ENCODE assay signal across 1 cellular context in the genomic region with DNA sequence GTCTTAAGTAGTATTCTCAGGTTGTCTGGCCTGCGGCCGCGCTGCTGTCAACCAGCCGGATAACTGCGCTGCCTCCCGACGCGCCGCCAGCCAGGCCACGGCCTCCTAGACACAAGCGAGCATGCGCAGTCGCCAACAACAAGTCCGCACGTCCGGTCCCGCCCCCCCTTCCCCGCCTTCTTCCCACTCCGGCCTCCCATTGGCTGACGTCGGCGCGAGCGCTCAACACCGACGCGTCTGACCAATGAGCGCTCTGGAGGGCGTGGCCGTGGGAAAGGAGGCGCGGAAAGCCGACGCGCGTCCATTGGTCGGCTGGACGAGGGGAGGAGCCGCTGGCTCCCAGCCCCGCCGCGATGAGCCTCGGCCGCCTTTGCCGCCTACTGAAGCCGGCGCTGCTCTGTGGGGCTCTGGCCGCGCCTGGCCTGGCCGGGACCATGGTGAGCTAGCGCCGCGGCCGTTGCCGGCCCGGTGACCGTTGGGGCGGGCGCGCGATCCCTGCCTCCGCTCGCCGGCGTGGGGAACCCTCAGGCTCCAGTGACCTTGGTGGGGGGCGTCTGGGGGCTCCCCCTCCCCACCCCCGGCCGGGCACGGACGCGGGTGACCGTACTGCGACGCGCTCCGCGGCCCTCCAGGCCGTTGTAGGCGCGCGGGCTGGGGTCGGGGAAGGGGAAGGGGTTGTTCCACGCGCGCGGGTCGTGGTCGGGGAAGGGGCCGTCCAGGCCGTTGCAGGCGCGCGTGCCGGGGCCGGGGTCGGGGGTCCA.
TF ChIP-seq lines count a peak whose summit lies in the region.

A gene with protein sequence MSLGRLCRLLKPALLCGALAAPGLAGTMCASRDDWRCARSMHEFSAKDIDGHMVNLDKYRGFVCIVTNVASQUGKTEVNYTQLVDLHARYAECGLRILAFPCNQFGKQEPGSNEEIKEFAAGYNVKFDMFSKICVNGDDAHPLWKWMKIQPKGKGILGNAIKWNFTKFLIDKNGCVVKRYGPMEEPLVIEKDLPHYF (plus strand): TSS at position 304 of the 761 bp plus-strand sequence. CDS start 50 bp downstream, at position 354.

TF ChIP-seq in K562, 482 proteins besides CTCF, POLR2A, EP300 and RAD21 (continued from another document and continues in another):
- TF ChIP-seq NCOA2 (IDR thresholded peaks at IDR 0.05; ENCODE audit: partially characterized antibody in 2 of 2), result no peak
- TF ChIP-seq ZNF282 (CRISPR knock-in tag; IDR thresholded peaks at IDR 0.05), result 0 out of 2 replicates have a peak, but pooled peaks have one; percentile 32
- TF ChIP-seq, protein P1, sequence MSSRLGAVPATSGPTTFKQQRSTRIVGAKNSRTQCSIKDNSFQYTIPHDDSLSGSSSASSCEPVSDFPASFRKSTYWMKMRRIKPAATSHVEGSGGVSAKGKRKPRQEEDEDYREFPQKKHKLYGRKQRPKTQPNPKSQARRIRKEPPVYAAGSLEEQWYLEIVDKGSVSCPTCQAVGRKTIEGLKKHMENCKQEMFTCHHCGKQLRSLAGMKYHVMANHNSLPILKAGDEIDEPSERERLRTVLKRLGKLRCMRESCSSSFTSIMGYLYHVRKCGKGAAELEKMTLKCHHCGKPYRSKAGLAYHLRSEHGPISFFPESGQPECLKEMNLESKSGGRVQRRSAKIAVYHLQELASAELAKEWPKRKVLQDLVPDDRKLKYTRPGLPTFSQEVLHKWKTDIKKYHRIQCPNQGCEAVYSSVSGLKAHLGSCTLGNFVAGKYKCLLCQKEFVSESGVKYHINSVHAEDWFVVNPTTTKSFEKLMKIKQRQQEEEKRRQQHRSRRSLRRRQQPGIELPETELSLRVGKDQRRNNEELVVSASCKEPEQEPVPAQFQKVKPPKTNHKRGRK (tag; IDR thresholded peaks at IDR 0.05), result no peak
- TF ChIP-seq ZNF12 (CRISPR knock-in tag; IDR thresholded peaks at IDR 0.05), result no peak
- TF ChIP-seq, protein P2, sequence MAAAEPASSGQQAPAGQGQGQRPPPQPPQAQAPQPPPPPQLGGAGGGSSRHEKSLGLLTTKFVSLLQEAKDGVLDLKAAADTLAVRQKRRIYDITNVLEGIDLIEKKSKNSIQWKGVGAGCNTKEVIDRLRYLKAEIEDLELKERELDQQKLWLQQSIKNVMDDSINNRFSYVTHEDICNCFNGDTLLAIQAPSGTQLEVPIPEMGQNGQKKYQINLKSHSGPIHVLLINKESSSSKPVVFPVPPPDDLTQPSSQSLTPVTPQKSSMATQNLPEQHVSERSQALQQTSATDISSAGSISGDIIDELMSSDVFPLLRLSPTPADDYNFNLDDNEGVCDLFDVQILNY (CRISPR knock-in tag; IDR thresholded peaks at IDR 0.05), result no peak
- no peak for TF ChIP-seq PPARD (CRISPR knock-in tag; IDR thresholded peaks at IDR 0.05)
- no peak for TF ChIP-seq ILK (tag; IDR thresholded peaks at IDR 0.05; ENCODE audit: borderline replicate concordance, low read depth)
- TF ChIP-seq MAFG (tag; conservative IDR thresholded peaks at IDR 0.05), result no peak
- TF ChIP-seq ZNF263 (CRISPR knock-in tag; IDR thresholded peaks at IDR 0.05; ENCODE audit: borderline replicate concordance), result no peak
- no peak for TF ChIP-seq ZNF24 (IDR thresholded peaks at IDR 0.05)
- TF ChIP-seq, protein P3, sequence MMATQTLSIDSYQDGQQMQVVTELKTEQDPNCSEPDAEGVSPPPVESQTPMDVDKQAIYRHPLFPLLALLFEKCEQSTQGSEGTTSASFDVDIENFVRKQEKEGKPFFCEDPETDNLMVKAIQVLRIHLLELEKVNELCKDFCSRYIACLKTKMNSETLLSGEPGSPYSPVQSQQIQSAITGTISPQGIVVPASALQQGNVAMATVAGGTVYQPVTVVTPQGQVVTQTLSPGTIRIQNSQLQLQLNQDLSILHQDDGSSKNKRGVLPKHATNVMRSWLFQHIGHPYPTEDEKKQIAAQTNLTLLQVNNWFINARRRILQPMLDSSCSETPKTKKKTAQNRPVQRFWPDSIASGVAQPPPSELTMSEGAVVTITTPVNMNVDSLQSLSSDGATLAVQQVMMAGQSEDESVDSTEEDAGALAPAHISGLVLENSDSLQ (IDR thresholded peaks at IDR 0.05), result peak; percentile 76
- no peak for TF ChIP-seq EGR1 (conservative IDR thresholded peaks at IDR 0.05)
- peak; percentile 98 for TF ChIP-seq SP1 (CRISPR knock-in tag; IDR thresholded peaks at IDR 0.05)
- TF ChIP-seq, protein P4, sequence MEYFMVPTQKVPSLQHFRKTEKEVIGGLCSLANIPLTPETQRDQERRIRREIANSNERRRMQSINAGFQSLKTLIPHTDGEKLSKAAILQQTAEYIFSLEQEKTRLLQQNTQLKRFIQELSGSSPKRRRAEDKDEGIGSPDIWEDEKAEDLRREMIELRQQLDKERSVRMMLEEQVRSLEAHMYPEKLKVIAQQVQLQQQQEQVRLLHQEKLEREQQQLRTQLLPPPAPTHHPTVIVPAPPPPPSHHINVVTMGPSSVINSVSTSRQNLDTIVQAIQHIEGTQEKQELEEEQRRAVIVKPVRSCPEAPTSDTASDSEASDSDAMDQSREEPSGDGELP (CRISPR knock-in tag; IDR thresholded peaks at IDR 0.05; ENCODE audit: borderline replicate concordance), result peak; percentile 65; the same call in 1 of the 2 replicates
- TF ChIP-seq, protein P5, sequence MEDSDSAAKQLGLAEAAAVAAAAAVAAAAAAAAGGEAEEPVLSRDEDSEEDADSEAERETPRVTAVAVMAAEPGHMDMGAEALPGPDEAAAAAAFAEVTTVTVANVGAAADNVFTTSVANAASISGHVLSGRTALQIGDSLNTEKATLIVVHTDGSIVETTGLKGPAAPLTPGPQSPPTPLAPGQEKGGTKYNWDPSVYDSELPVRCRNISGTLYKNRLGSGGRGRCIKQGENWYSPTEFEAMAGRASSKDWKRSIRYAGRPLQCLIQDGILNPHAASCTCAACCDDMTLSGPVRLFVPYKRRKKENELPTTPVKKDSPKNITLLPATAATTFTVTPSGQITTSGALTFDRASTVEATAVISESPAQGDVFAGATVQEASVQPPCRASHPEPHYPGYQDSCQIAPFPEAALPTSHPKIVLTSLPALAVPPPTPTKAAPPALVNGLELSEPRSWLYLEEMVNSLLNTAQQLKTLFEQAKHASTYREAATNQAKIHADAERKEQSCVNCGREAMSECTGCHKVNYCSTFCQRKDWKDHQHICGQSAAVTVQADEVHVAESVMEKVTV (CRISPR knock-in tag; IDR thresholded peaks at IDR 0.05), result no peak
- peak; percentile 52; the same call in 1 of the 2 replicates for TF ChIP-seq GABPB1 (CRISPR knock-in tag; IDR thresholded peaks at IDR 0.05)
- TF ChIP-seq BRD4 (IDR thresholded peaks at IDR 0.05), result no peak
- TF ChIP-seq, protein P6, sequence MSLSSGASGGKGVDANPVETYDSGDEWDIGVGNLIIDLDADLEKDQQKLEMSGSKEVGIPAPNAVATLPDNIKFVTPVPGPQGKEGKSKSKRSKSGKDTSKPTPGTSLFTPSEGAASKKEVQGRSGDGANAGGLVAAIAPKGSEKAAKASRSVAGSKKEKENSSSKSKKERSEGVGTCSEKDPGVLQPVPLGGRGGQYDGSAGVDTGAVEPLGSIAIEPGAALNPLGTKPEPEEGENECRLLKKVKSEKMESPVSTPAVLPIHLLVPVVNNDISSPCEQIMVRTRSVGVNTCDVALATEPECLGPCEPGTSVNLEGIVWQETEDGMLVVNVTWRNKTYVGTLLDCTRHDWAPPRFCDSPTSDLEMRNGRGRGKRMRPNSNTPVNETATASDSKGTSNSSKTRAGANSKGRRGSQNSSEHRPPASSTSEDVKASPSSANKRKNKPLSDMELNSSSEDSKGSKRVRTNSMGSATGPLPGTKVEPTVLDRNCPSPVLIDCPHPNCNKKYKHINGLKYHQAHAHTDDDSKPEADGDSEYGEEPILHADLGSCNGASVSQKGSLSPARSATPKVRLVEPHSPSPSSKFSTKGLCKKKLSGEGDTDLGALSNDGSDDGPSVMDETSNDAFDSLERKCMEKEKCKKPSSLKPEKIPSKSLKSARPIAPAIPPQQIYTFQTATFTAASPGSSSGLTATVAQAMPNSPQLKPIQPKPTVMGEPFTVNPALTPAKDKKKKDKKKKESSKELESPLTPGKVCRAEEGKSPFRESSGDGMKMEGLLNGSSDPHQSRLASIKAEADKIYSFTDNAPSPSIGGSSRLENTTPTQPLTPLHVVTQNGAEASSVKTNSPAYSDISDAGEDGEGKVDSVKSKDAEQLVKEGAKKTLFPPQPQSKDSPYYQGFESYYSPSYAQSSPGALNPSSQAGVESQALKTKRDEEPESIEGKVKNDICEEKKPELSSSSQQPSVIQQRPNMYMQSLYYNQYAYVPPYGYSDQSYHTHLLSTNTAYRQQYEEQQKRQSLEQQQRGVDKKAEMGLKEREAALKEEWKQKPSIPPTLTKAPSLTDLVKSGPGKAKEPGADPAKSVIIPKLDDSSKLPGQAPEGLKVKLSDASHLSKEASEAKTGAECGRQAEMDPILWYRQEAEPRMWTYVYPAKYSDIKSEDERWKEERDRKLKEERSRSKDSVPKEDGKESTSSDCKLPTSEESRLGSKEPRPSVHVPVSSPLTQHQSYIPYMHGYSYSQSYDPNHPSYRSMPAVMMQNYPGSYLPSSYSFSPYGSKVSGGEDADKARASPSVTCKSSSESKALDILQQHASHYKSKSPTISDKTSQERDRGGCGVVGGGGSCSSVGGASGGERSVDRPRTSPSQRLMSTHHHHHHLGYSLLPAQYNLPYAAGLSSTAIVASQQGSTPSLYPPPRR (CRISPR knock-in tag; IDR thresholded peaks at IDR 0.05; ENCODE audit: borderline replicate concordance), result peak; percentile 50; the same call in 1 of the 2 replicates
- no peak for TF ChIP-seq XRCC3 (IDR thresholded peaks at IDR 0.05)
- TF ChIP-seq RBFOX2 (IDR thresholded peaks at IDR 0.05; ENCODE audit: low read depth, low read length), result peak; percentile 99
- TF ChIP-seq SMAD1 (IDR thresholded peaks at IDR 0.05; ENCODE audit: low read depth, low read length, partially characterized antibody), result no peak
- no peak for TF ChIP-seq ZNF696 (CRISPR knock-in tag; conservative IDR thresholded peaks at IDR 0.05)
- no peak for TF ChIP-seq FOXK1 (CRISPR knock-in tag; IDR thresholded peaks at IDR 0.05; ENCODE audit: borderline replicate concordance)
- TF ChIP-seq, protein P7, sequence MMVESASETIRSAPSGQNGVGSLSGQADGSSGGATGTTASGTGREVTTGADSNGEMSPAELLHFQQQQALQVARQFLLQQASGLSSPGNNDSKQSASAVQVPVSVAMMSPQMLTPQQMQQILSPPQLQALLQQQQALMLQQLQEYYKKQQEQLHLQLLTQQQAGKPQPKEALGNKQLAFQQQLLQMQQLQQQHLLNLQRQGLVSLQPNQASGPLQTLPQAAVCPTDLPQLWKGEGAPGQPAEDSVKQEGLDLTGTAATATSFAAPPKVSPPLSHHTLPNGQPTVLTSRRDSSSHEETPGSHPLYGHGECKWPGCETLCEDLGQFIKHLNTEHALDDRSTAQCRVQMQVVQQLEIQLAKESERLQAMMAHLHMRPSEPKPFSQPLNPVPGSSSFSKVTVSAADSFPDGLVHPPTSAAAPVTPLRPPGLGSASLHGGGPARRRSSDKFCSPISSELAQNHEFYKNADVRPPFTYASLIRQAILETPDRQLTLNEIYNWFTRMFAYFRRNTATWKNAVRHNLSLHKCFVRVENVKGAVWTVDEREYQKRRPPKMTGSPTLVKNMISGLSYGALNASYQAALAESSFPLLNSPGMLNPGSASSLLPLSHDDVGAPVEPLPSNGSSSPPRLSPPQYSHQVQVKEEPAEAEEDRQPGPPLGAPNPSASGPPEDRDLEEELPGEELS (CRISPR knock-in tag; IDR thresholded peaks at IDR 0.05; ENCODE audit: borderline replicate concordance), result no peak
- TF ChIP-seq C11orf30 (IDR thresholded peaks at IDR 0.05; ENCODE audit: low read depth), result no peak
- TF ChIP-seq, protein P8, sequence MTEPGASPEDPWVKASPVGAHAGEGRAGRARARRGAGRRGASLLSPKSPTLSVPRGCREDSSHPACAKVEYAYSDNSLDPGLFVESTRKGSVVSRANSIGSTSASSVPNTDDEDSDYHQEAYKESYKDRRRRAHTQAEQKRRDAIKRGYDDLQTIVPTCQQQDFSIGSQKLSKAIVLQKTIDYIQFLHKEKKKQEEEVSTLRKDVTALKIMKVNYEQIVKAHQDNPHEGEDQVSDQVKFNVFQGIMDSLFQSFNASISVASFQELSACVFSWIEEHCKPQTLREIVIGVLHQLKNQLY (CRISPR knock-in tag; conservative IDR thresholded peaks at IDR 0.05), result no peak
- TF ChIP-seq, protein P9, sequence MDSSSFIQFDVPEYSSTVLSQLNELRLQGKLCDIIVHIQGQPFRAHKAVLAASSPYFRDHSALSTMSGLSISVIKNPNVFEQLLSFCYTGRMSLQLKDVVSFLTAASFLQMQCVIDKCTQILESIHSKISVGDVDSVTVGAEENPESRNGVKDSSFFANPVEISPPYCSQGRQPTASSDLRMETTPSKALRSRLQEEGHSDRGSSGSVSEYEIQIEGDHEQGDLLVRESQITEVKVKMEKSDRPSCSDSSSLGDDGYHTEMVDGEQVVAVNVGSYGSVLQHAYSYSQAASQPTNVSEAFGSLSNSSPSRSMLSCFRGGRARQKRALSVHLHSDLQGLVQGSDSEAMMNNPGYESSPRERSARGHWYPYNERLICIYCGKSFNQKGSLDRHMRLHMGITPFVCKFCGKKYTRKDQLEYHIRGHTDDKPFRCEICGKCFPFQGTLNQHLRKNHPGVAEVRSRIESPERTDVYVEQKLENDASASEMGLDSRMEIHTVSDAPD (CRISPR knock-in tag; IDR thresholded peaks at IDR 0.05), result no peak
- TF ChIP-seq ZFP30 (CRISPR knock-in tag; IDR thresholded peaks at IDR 0.05; ENCODE audit: borderline replicate concordance), result no peak
- TF ChIP-seq NBN (IDR thresholded peaks at IDR 0.05; ENCODE audit: low read depth), result no peak
- no peak for TF ChIP-seq TAL1 (IDR thresholded peaks at IDR 0.05)
- TF ChIP-seq ZBTB7A (IDR thresholded peaks at IDR 0.05; ENCODE audit: borderline replicate concordance, control insufficient read depth, low read depth, low read length), result peak; percentile 94
- no peak for TF ChIP-seq RUNX1 (IDR thresholded peaks at IDR 0.05; ENCODE audit: low read depth)
- no peak for TF ChIP-seq TCF3 (CRISPR knock-in tag; IDR thresholded peaks at IDR 0.05)
- no peak for TF ChIP-seq CBFB (CRISPR knock-in tag; IDR thresholded peaks at IDR 0.05)
- no peak for TF ChIP-seq BACH1 (tag; IDR thresholded peaks at IDR 0.05)
- no peak for TF ChIP-seq TCF7L2 (IDR thresholded peaks at IDR 0.05; ENCODE audit: low read depth, low read length)
- peak; percentile 63 for TF ChIP-seq FIP1L1 (IDR thresholded peaks at IDR 0.05; ENCODE audit: low read depth, low read length, poor library complexity, severe bottlenecking)
- no peak for TF ChIP-seq ZNF253 (CRISPR knock-in tag; conservative IDR thresholded peaks at IDR 0.05)
- no peak for TF ChIP-seq CBX5 (IDR thresholded peaks at IDR 0.05; ENCODE audit: borderline replicate concordance, low read depth)
- peak; percentile 94 for TF ChIP-seq POLR2H (tag; IDR thresholded peaks at IDR 0.05; ENCODE audit: low read depth)
- no peak for TF ChIP-seq ZEB2 (IDR thresholded peaks at IDR 0.05)
- peak; percentile 65; the same call in 1 of the 2 replicates for TF ChIP-seq MBD2 (IDR thresholded peaks at IDR 0.05; ENCODE audit: borderline replicate concordance, low read depth)
- no peak for TF ChIP-seq HNRNPUL1 (IDR thresholded peaks at IDR 0.05; ENCODE audit: low read length)
- no peak for TF ChIP-seq NFATC3 (IDR thresholded peaks at IDR 0.05)
- TF ChIP-seq ZNF41 (CRISPR knock-in tag; conservative IDR thresholded peaks at IDR 0.05), result no peak
- no peak for TF ChIP-seq BCL6 (CRISPR knock-in tag; IDR thresholded peaks at IDR 0.05)
- TF ChIP-seq, protein P10, sequence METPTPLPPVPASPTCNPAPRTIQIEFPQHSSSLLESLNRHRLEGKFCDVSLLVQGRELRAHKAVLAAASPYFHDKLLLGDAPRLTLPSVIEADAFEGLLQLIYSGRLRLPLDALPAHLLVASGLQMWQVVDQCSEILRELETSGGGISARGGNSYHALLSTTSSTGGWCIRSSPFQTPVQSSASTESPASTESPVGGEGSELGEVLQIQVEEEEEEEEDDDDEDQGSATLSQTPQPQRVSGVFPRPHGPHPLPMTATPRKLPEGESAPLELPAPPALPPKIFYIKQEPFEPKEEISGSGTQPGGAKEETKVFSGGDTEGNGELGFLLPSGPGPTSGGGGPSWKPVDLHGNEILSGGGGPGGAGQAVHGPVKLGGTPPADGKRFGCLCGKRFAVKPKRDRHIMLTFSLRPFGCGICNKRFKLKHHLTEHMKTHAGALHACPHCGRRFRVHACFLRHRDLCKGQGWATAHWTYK (CRISPR knock-in tag; IDR thresholded peaks at IDR 0.05), result peak; percentile 50; the same call in 1 of the 2 replicates
